In the genomic region with DNA sequence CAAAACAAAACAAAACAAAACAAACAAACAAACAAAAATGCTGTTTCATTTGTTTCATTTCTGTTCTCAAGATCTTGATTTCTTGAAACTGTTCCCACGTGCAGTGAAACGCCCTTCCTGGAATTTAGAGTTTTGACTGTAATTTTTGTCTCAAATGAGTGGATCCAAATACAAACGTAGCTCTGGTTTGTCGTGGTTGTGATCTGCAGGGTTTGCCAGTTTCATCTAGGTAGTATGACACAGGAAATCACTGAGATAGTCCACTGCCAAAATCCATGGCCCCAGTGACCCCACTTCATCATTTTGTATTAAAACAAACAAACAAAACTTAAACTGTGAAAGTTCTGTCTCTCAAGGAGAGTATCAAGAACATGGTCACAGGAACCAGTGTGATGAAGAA, we compare ENCODE assay signal across 22 cellular contexts.
DNase-seq lines count a peak whose midpoint lies in the region; ATAC-seq, FAIRE-seq and TF ChIP-seq lines count a peak whose summit lies in the region.
"Had no signal": no experiment of that assay in that cellular context is flagged by ENCODE, and none has a peak within 500 bp of the region (broad histone marks: within the 10 kb centered on the region; RNA-seq: fewer than 3 reads in every experiment).

No MANE protein-coding gene starts in this region.

- H3K4me3 Mint-ChIP-seq in activated CD4-positive, alpha-beta T cell treated with anti-CD3 and anti-CD28 coated beads for 36 hours = no peak overlapping the region
- H3K4me3 Mint-ChIP-seq in activated naive CD4-positive, alpha-beta T cell treated with anti-CD3 and anti-CD28 coated beads, Interleukin-2, amount 10 ng/mL, durations not matched to agents 7 days and 5 days = no peak overlapping the region
- H3K4me3 Mint-ChIP-seq in T-helper 1 cell treated with Interleukin-12 subunit alpha and Interleukin-12 subunit beta and Interleukin-4 antibody, amounts not matched to agents 30 μg/mL and 1 μg/mL, for 36 hours = peak overlapping the region; percentile 27
- no peak overlapping the region for H3K4me3 Mint-ChIP-seq in stimulated activated effector memory CD8-positive, alpha-beta T cell treated with anti-CD3 and anti-CD28 coated beads, Interleukin-12 subunit alpha, Interleukin-12 subunit beta, amount 100 ng/mL, for 72 hours

- ATAC-seq in activated CD4-positive, alpha-beta T cell treated with anti-CD3 and anti-CD28 coated beads for 36 hours = peak; percentile 36
- peak; percentile 57 for ATAC-seq in stimulated activated effector memory CD8-positive, alpha-beta T cell treated with anti-CD3 and anti-CD28 coated beads, Interleukin-12 subunit alpha, Interleukin-12 subunit beta, amount 100 ng/mL, for 72 hours

- peak; percentile 30 for DNase-seq in activated CD4-positive, alpha-beta T cell treated with anti-CD3 and anti-CD28 coated beads for 36 hours
- DNase-seq in activated CD4-positive, alpha-beta T cell treated with anti-CD3 and anti-CD28 coated beads for 1 hour = no peak
- DNase-seq in activated naive CD4-positive, alpha-beta T cell treated with anti-CD3 and anti-CD28 coated beads, Interleukin-2, amount 10 ng/mL, durations not matched to agents 7 days and 5 days = peak; percentile 25
- DNase-seq in activated naive CD4-positive, alpha-beta T cell treated with anti-CD3 and anti-CD28 coated beads, Interleukin-2, amount 50 U/mL, for 16 hours = no peak
- DNase-seq in stimulated activated effector memory CD8-positive, alpha-beta T cell treated with anti-CD3 and anti-CD28 coated beads, Interleukin-12 subunit alpha, Interleukin-12 subunit beta, amount 100 ng/mL, for 72 hours (ENCODE audit: low spot score in 2 of 2) = no peak
- DNase-seq in DMS 273 treated with DMSO at 0.1 percent for 48 hours (lab: John Stamatoyannopoulos, UW) (no peak), D721Med (ENCODE audit: insufficient read length, low spot score) (no peak)
- DNase-seq: ACHN; CD4-positive, alpha-beta memory T cell; GDM1; KG1; NCI-H1105; NCI-H146; NCI-H2029; NCI-H345; NCI-H524; NCI-H774; OCI-M1; SJCRH30 had no signal

- H3K4me1 Mint-ChIP-seq in activated CD4-positive, alpha-beta T cell treated with anti-CD3 and anti-CD28 coated beads for 36 hours = peaks cover 23% of the 10 kb centered on the region
- peaks cover 28% of the 10 kb centered on the region for H3K4me1 Mint-ChIP-seq in activated naive CD4-positive, alpha-beta T cell treated with anti-CD3 and anti-CD28 coated beads, Interleukin-2, amount 10 ng/mL, durations not matched to agents 7 days and 5 days
- peaks cover 25% of the 10 kb centered on the region for H3K4me1 Mint-ChIP-seq in T-helper 1 cell treated with Interleukin-12 subunit alpha and Interleukin-12 subunit beta and Interleukin-4 antibody, amounts not matched to agents 30 μg/mL and 1 μg/mL, for 36 hours (ENCODE audit: low read depth)
- H3K4me1 Mint-ChIP-seq in stimulated activated effector memory CD8-positive, alpha-beta T cell treated with anti-CD3 and anti-CD28 coated beads, Interleukin-12 subunit alpha, Interleukin-12 subunit beta, amount 100 ng/mL, for 72 hours = peaks cover 11% of the 10 kb centered on the region

- intact Hi-C loops in activated CD4-positive, alpha-beta T cell treated with anti-CD3 and anti-CD28 coated beads for 36 hours (cut with DNase I, micrococcal nuclease) = no loop called here

- no peaks in the 10 kb centered on the region for H3K27me3 Mint-ChIP-seq in activated CD4-positive, alpha-beta T cell treated with anti-CD3 and anti-CD28 coated beads for 36 hours
- H3K27me3 Mint-ChIP-seq in activated naive CD4-positive, alpha-beta T cell treated with anti-CD3 and anti-CD28 coated beads, Interleukin-2, amount 10 ng/mL, durations not matched to agents 7 days and 5 days = no peaks in the 10 kb centered on the region
- no peaks in the 10 kb centered on the region for H3K27me3 Mint-ChIP-seq in T-helper 1 cell treated with Interleukin-12 subunit alpha and Interleukin-12 subunit beta and Interleukin-4 antibody, amounts not matched to agents 30 μg/mL and 1 μg/mL, for 36 hours (ENCODE audit: low read depth)
- H3K27me3 Mint-ChIP-seq: CD4-positive, alpha-beta memory T cell had no signal

- peaks cover 2% of the 10 kb centered on the region for H3K36me3 Mint-ChIP-seq in activated CD4-positive, alpha-beta T cell treated with anti-CD3 and anti-CD28 coated beads for 36 hours (ENCODE audit: low read depth)
- peaks cover 12% of the 10 kb centered on the region for H3K36me3 Mint-ChIP-seq in activated naive CD4-positive, alpha-beta T cell treated with anti-CD3 and anti-CD28 coated beads, Interleukin-2, amount 10 ng/mL, durations not matched to agents 7 days and 5 days
- no peaks in the 10 kb centered on the region for H3K36me3 Mint-ChIP-seq in T-helper 1 cell treated with Interleukin-12 subunit alpha and Interleukin-12 subunit beta and Interleukin-4 antibody, amounts not matched to agents 30 μg/mL and 1 μg/mL, for 36 hours (ENCODE audit: low read depth)
- H3K36me3 Mint-ChIP-seq in stimulated activated effector memory CD8-positive, alpha-beta T cell treated with anti-CD3 and anti-CD28 coated beads, Interleukin-12 subunit alpha, Interleukin-12 subunit beta, amount 100 ng/mL, for 72 hours = no peaks in the 10 kb centered on the region

- peaks cover 16% of the 10 kb centered on the region for H3K9me3 Mint-ChIP-seq in activated CD4-positive, alpha-beta T cell treated with anti-CD3 and anti-CD28 coated beads for 36 hours (ENCODE audit: low read depth)
- peaks cover 16% of the 10 kb centered on the region for H3K9me3 Mint-ChIP-seq in activated naive CD4-positive, alpha-beta T cell treated with anti-CD3 and anti-CD28 coated beads, Interleukin-2, amount 10 ng/mL, durations not matched to agents 7 days and 5 days
- H3K9me3 Mint-ChIP-seq in T-helper 1 cell treated with Interleukin-12 subunit alpha and Interleukin-12 subunit beta and Interleukin-4 antibody, amounts not matched to agents 30 μg/mL and 1 μg/mL, for 36 hours = peaks cover 18% of the 10 kb centered on the region
- peaks cover 3% of the 10 kb centered on the region for H3K9me3 Mint-ChIP-seq in stimulated activated effector memory CD8-positive, alpha-beta T cell treated with anti-CD3 and anti-CD28 coated beads, Interleukin-12 subunit alpha, Interleukin-12 subunit beta, amount 100 ng/mL, for 72 hours

- POLR2A ChIA-PET in activated CD4-positive, alpha-beta T cell treated with anti-CD3 and anti-CD28 coated beads for 36 hours (lab: Charles Lee) = no interaction called here

- no peak for FAIRE-seq in D721Med (lab: Jason Lieb, UNC)
- FAIRE-seq: GM19239, RCC 7860 had no signal

- CTCF ChIA-PET in activated CD4-positive, alpha-beta T cell treated with anti-CD3 and anti-CD28 coated beads for 36 hours (lab: Charles Lee) = no interaction called here
- CTCF ChIA-PET in activated naive CD4-positive, alpha-beta T cell treated with anti-CD3 and anti-CD28 coated beads, Interleukin-2, amount 10 ng/mL, durations not matched to agents 7 days and 5 days (lab: Charles Lee) = no interaction called here

- TF ChIP-seq CTCF in D721Med (IDR thresholded peaks at IDR 0.05; ENCODE audit: insufficient read depth, missing control alignments) = no peak

- no peak overlapping the region for H3K27ac Mint-ChIP-seq in activated CD4-positive, alpha-beta T cell treated with anti-CD3 and anti-CD28 coated beads for 36 hours
- H3K27ac Mint-ChIP-seq in activated naive CD4-positive, alpha-beta T cell treated with anti-CD3 and anti-CD28 coated beads, Interleukin-2, amount 10 ng/mL, durations not matched to agents 7 days and 5 days = peak overlapping the region; percentile 53
- H3K27ac Mint-ChIP-seq in T-helper 1 cell treated with Interleukin-12 subunit alpha and Interleukin-12 subunit beta and Interleukin-4 antibody, amounts not matched to agents 30 μg/mL and 1 μg/mL, for 36 hours = peak overlapping the region; percentile 45
- peak overlapping the region; percentile 23 for H3K27ac Mint-ChIP-seq in stimulated activated effector memory CD8-positive, alpha-beta T cell treated with anti-CD3 and anti-CD28 coated beads, Interleukin-12 subunit alpha, Interleukin-12 subunit beta, amount 100 ng/mL, for 72 hours

Comparison
In these comparisons a context has a peak if more than half of its experiments do, and no peak if none do; other contexts are left out.
1. DNase-seq: peak in activated CD4-positive, alpha-beta T cell treated with anti-CD3 and anti-CD28 coated beads for 36 hours (single experiment) and activated naive CD4-positive, alpha-beta T cell treated with anti-CD3 and anti-CD28 coated beads, Interleukin-2, amount 10 ng/mL, durations not matched to agents 7 days and 5 days (single experiment); none in activated CD4-positive, alpha-beta T cell treated with anti-CD3 and anti-CD28 coated beads for 1 hour (single experiment), activated naive CD4-positive, alpha-beta T cell treated with anti-CD3 and anti-CD28 coated beads, Interleukin-2, amount 50 U/mL, for 16 hours (single experiment), stimulated activated effector memory CD8-positive, alpha-beta T cell treated with anti-CD3 and anti-CD28 coated beads, Interleukin-12 subunit alpha, Interleukin-12 subunit beta, amount 100 ng/mL, for 72 hours (0 of 2), DMS 273 treated with DMSO at 0.1 percent for 48 hours (single experiment) and D721Med (single experiment).